Comparison of ENCODE assay signal across 9 cellular contexts in genomic region chr22:25403284-25403606, GRCh38.
DNase-seq lines count a peak whose midpoint lies in the region; ATAC-seq and TF ChIP-seq lines count a peak whose summit lies in the region.
"Had no signal": no experiment of that assay in that cellular context is flagged by ENCODE, and none has a peak within 500 bp of the region (broad histone marks: within the 10 kb centered on the region; RNA-seq: fewer than 3 reads in every experiment).

No MANE protein-coding gene starts in this region.

- no peak overlapping the region for H3K27ac ChIP-seq in CD4-positive, CD25-positive, alpha-beta regulatory T cell (ENCODE audit: insufficient read depth, low read length, poor library complexity, severe bottlenecking)
- H3K27ac ChIP-seq in KOPT-K1 (ENCODE audit: low read depth, low read length, poor library complexity, severe bottlenecking): peak overlapping the region; percentile 73
- no peak overlapping the region for H3K27ac ChIP-seq in osteoblast (ENCODE audit: low read depth, low read length)
- H3K27ac ChIP-seq: cardiac muscle cell had no signal

- peak overlapping the region; percentile 62 for H3K4me3 ChIP-seq in CD4-positive, CD25-positive, alpha-beta regulatory T cell (ENCODE audit: low read depth, low read length)
- H3K4me3 ChIP-seq in osteoblast (ENCODE audit: insufficient read depth, low read length): peak overlapping the region; percentile 73

- no peaks in the 10 kb centered on the region for H3K36me3 Mint-ChIP-seq in CD4-positive, CD25-positive, alpha-beta regulatory T cell
- no peaks in the 10 kb centered on the region for H3K36me3 Mint-ChIP-seq in effector memory CD8-positive, alpha-beta T cell (ENCODE audit: insufficient read depth)

- no peak for DNase-seq in CD4-positive, CD25-positive, alpha-beta regulatory T cell
- no peak for DNase-seq in effector memory CD8-positive, alpha-beta T cell
- no peak for DNase-seq in osteoblast (ENCODE audit: insufficient read length, low spot score, missing footprints)
- no peak for DNase-seq in NCI-H1048 (lab: John Stamatoyannopoulos, UW)
- no peak for DNase-seq in AML-193 (lab: John Stamatoyannopoulos, UW)
- DNase-seq in left colon: no peak

- peak overlapping the region; percentile 43 to 92 (median 88) for H3K4me3 Mint-ChIP-seq in CD4-positive, CD25-positive, alpha-beta regulatory T cell
- peak overlapping the region; percentile 79 to 86 for H3K4me3 Mint-ChIP-seq in effector memory CD8-positive, alpha-beta T cell

- peaks cover 47% of the 10 kb centered on the region for H4K20me1 ChIP-seq in osteoblast (ENCODE audit: insufficient read depth, low read length)

- peaks cover 44% of the 10 kb centered on the region for H3K79me2 ChIP-seq in osteoblast (ENCODE audit: insufficient read depth, low read length)

- no peak for TF ChIP-seq CTCF in osteoblast (IDR thresholded peaks at IDR 0.05; ENCODE audit: extremely low read depth, low read depth, low read length)

- H3K27me3 Mint-ChIP-seq in CD4-positive, CD25-positive, alpha-beta regulatory T cell: no peaks in the 10 kb centered on the region
- H3K27me3 Mint-ChIP-seq in effector memory CD8-positive, alpha-beta T cell: no peaks in the 10 kb centered on the region

- H3K36me3 ChIP-seq in CD4-positive, CD25-positive, alpha-beta regulatory T cell (ENCODE audit: control insufficient read depth, insufficient read depth, low read length): no peaks in the 10 kb centered on the region
- no peaks in the 10 kb centered on the region for H3K36me3 ChIP-seq in KOPT-K1 (ENCODE audit: insufficient read depth, low read length)
- H3K36me3 ChIP-seq in osteoblast (ENCODE audit: insufficient read depth, low read length): no peaks in the 10 kb centered on the region
- H3K36me3 ChIP-seq: cardiac muscle cell had no signal

- no peak overlapping the region for H2AFZ ChIP-seq in osteoblast (ENCODE audit: low read length)

- H3K9me3 ChIP-seq in CD4-positive, CD25-positive, alpha-beta regulatory T cell (ENCODE audit: control insufficient read depth in 2 of 2, low read length in 2 of 2): no peaks in the 10 kb centered on the region
- H3K9me3 ChIP-seq in KOPT-K1 (ENCODE audit: insufficient read depth, low read length, poor library complexity, severe bottlenecking) (no peaks in the 10 kb centered on the region), osteoblast (ENCODE audit: low read depth, low read length) (no peaks in the 10 kb centered on the region)

- H3K27me3 ChIP-seq in CD4-positive, CD25-positive, alpha-beta regulatory T cell (ENCODE audit: control insufficient read depth, insufficient read depth, low read length): no peaks in the 10 kb centered on the region
- H3K27me3 ChIP-seq in osteoblast (ENCODE audit: insufficient read depth, low read length): no peaks in the 10 kb centered on the region
- H3K27me3 ChIP-seq: cardiac muscle cell had no signal

- intact Hi-C loops in left colon (cut with DNase I, micrococcal nuclease): no loop called here

- no peak for ATAC-seq in CD4-positive, CD25-positive, alpha-beta regulatory T cell (ENCODE audit: low read depth in 2 of 2)
- no peak for ATAC-seq in effector memory CD8-positive, alpha-beta T cell (replicated peaks)
- no peak for ATAC-seq in GM18519 (IDR thresholded peaks at IDR 0.05; ENCODE audit: low FRiP score, unreplicated experiment)
- ATAC-seq in left colon: no peak

- H3K27ac Mint-ChIP-seq in CD4-positive, CD25-positive, alpha-beta regulatory T cell: no peak overlapping the region
- peak overlapping the region; percentile 76 to 84 for H3K27ac Mint-ChIP-seq in effector memory CD8-positive, alpha-beta T cell

- H3K4me2 ChIP-seq in osteoblast (ENCODE audit: insufficient read depth, low read length): peak overlapping the region; percentile 92

- peaks cover 0 to 2% (median 0%) of the 10 kb centered on the region in 7 donors for H3K9me3 Mint-ChIP-seq in CD4-positive, CD25-positive, alpha-beta regulatory T cell
- H3K9me3 Mint-ChIP-seq in effector memory CD8-positive, alpha-beta T cell: no peaks in the 10 kb centered on the region

- peaks cover 29% of the 10 kb centered on the region for H3K4me1 ChIP-seq in CD4-positive, CD25-positive, alpha-beta regulatory T cell (ENCODE audit: control insufficient read depth, insufficient read depth, low read length, poor library complexity, severe bottlenecking)
- H3K4me1 ChIP-seq in osteoblast (ENCODE audit: insufficient read depth, low read length): peaks cover 39% of the 10 kb centered on the region

- peaks cover 0 to 55% (median 29%) of the 10 kb centered on the region in 4 donors for H3K4me1 Mint-ChIP-seq in CD4-positive, CD25-positive, alpha-beta regulatory T cell
- peaks cover 25 to 46% of the 10 kb centered on the region in 2 donors for H3K4me1 Mint-ChIP-seq in effector memory CD8-positive, alpha-beta T cell (ENCODE audit: low read depth in 2 of 2)

Comparison
In these comparisons a context has a peak if more than half of its experiments do, and no peak if none do; other contexts are left out.
1. H3K27ac Mint-ChIP-seq: peak in effector memory CD8-positive, alpha-beta T cell (2 of 2); none in CD4-positive, CD25-positive, alpha-beta regulatory T cell (0 of 3).